8 cellular contexts compared by ENCODE assay signal in genomic region chr1:155322571-155322952, GRCh38. TPM values are rescaled to one million over a fixed set of nuclear protein-coding genes. Genes with fewer than 3 reads are reported as not detected.
DNase-seq lines count a peak whose midpoint lies in the region; ATAC-seq, FAIRE-seq and TF ChIP-seq lines count a peak whose summit lies in the region.

No MANE protein-coding gene starts in this region.

- CTCF ChIA-PET in AG04450 (lab: Charles Lee) = interaction anchor here (1.0 to 3.2 kb wide), 9 partner anchors 9 to 270 kb away, joined by 3 to 62 read pairs (median 5); partner anchors contain the start of genes FDPS, HCN3 and KRTCAP2
- CTCF ChIA-PET in activated B cell treated with CpG ODN at 0.5 μM for 24 hours (lab: Charles Lee) = interaction anchor here (0.8 to 5.9 kb wide), 6 partner anchors 14 to 406 kb away, joined by 3 to 79 read pairs (median 10); partner anchors contain the start of genes CLK2 and FDPS

- peaks cover 39% of the 10 kb centered on the region for H3K4me1 Mint-ChIP-seq in activated B cell treated with CpG ODN at 0.5 μM for 24 hours

- peaks cover 24% of the 10 kb centered on the region for H3K4me1 ChIP-seq in psoas muscle

- no peak overlapping the region for H3K27ac Mint-ChIP-seq in activated B cell treated with CpG ODN at 0.5 μM for 24 hours

- POLR2A ChIA-PET in AG04450 (lab: Yijun Ruan, JAX) = interaction anchor here (1.1 to 2.6 kb wide), 2 partner anchors 49 to 241 kb away, joined by 4 to 11 read pairs; partner anchors contain the start of genes ASH1L and CLK2
- POLR2A ChIA-PET in activated B cell treated with CpG ODN at 0.5 μM for 24 hours (lab: Charles Lee) = interaction anchor here (0.6 to 3.4 kb wide), 10 partner anchors 15 to 273 kb away, joined by 3 to 39 read pairs (median 8); partner anchors contain the start of genes CLK2, ENTREP3, FDPS and HCN3

- H3K4me3 ChIP-seq in AG04450 (ENCODE audit: low read depth, low read length) = peak overlapping the region; percentile 82
- H3K4me3 ChIP-seq in psoas muscle = peak overlapping the region; percentile 96

- DNase-seq in AG04450 (ENCODE audit: low read depth, low spot score) = no peak
- no peak for DNase-seq in GM12892 (ENCODE audit: insufficient read length)
- no peak for DNase-seq in activated B cell treated with CpG ODN at 0.5 μM for 24 hours
- DNase-seq in germinal center (ENCODE audit: low spot score) = peak; percentile 34
- peak in 1 of 2 donors; percentile 62 for DNase-seq in psoas muscle
- no peak for DNase-seq in NCI-H774 (lab: John Stamatoyannopoulos, UW)
- DNase-seq in activated gamma-delta T cell treated with Interleukin-2 at 50 U/mL for 16 hours = no peak

- H3K27ac ChIP-seq in AG04450 (ENCODE audit: low read depth, low read length) (peak overlapping the region; percentile 52), psoas muscle (peak overlapping the region; percentile 82)

- TF ChIP-seq CTCF in AG04450 (IDR thresholded peaks at IDR 0.05; ENCODE audit: low read depth, low read length) = no peak
- TF ChIP-seq CTCF in activated B cell treated with CpG ODN at 0.5 μM for 24 hours (IDR thresholded peaks at IDR 0.05) = no peak
- no peak for TF ChIP-seq CTCF in psoas muscle (IDR thresholded peaks at IDR 0.05)

- H3K4me3 Mint-ChIP-seq in activated B cell treated with CpG ODN at 0.5 μM for 24 hours = peak overlapping the region; percentile 74

- no peaks in the 10 kb centered on the region for H3K27me3 Mint-ChIP-seq in activated B cell treated with CpG ODN at 0.5 μM for 24 hours

- H3K36me3 ChIP-seq in psoas muscle (ENCODE audit: insufficient read depth in 1 of 2, low read depth in 1 of 2) = peaks cover 0 to 30% of the 10 kb centered on the region in 2 donors

- WGBS in psoas muscle, 3 donors = 3 to 7% (median 6%) methylated on average over 22 to 28 of the region's 28 CpGs

- peak; percentile 5 for FAIRE-seq in GM12892 (lab: Jason Lieb, UNC)

- peaks cover 23% of the 10 kb centered on the region for H3K36me3 Mint-ChIP-seq in activated B cell treated with CpG ODN at 0.5 μM for 24 hours (ENCODE audit: low read depth)

- H3K27me3 ChIP-seq in AG04450 (ENCODE audit: control insufficient read depth, insufficient read depth, low read length) = no peaks in the 10 kb centered on the region
- no peaks in the 10 kb centered on the region for H3K27me3 ChIP-seq in psoas muscle (ENCODE audit: insufficient read depth in 3 of 3, low read length in 2 of 3)

- TF ChIP-seq POLR2A in GM12892 (IDR thresholded peaks at IDR 0.05; ENCODE audit: low read depth, low read length) = no peak

- H3K9me3 ChIP-seq in AG04450 (ENCODE audit: control insufficient read depth, insufficient read depth, low read length) (no peaks in the 10 kb centered on the region; the same call in 1 of the 2 replicates), psoas muscle (no peaks in the 10 kb centered on the region)

- intact Hi-C loops in activated B cell treated with CpG ODN at 0.5 μM for 24 hours (cut with micrococcal nuclease) (loop anchor here (5.0 kb wide), 2 partner anchors 130 to 235 kb away; no protein-coding TSS in a partner anchor), psoas muscle (cut with DNase I) (loop anchor here (2.0 to 10.0 kb wide), 5 partner anchors 45 to 272 kb away; partner anchors contain the start of gene HCN3 (in 2 of the 2))

- ATAC-seq in activated B cell treated with CpG ODN at 0.5 μM for 24 hours (ENCODE audit: low read depth) (no peak), psoas muscle (no peak), GM18502 (IDR thresholded peaks at IDR 0.05; ENCODE audit: poor library complexity, unreplicated experiment) (no peak)

- H3K9me3 Mint-ChIP-seq in activated B cell treated with CpG ODN at 0.5 μM for 24 hours = no peaks in the 10 kb centered on the region

RNA-seq across cellular contexts. Expression of gene RUSC1, which starts 1.9 kb away (rescaled TPM):
- polyA plus RNA-seq in AG04450 (2011; rRNA removed) (20.9 and 22.4 TPM in 2 replicates), psoas muscle (10 to 100 TPM; 10.3 to 21.6 (median 16.4) TPM)
- polyA minus RNA-seq in AG04450 (2011; rRNA and poly(A)+ RNA removed) = 14.4 and 17.1 TPM in 2 replicates
- polyA plus RNA-seq in GM12892 (2012; ENCODE audit: missing spikeins) = 5.9 TPM
- total RNA-seq in activated B cell treated with CpG ODN at 0.5 μM for 24 hours (15.0 TPM in 2 replicates), psoas muscle (10 to 100 TPM in 1 of 4 donors, 1 to 10 TPM in 3; 6.5 to 14.2 (median 8.7) TPM)

RNA-seq across cellular contexts. Expression of gene FDPS, which starts 13.9 kb away (rescaled TPM):
- 140 and 146 TPM in 2 replicates for polyA plus RNA-seq in AG04450 (2011; rRNA removed)
- polyA minus RNA-seq in AG04450 (2011; rRNA and poly(A)+ RNA removed) = 66.8 and 76.8 TPM in 2 replicates
- 419 TPM for polyA plus RNA-seq in GM12892 (2012; ENCODE audit: missing spikeins)
- 241 and 242 TPM in 2 replicates for total RNA-seq in activated B cell treated with CpG ODN at 0.5 μM for 24 hours
- 10 to 100 TPM; 46.2 to 60.8 (median 48.8) TPM for total RNA-seq in psoas muscle
- polyA plus RNA-seq in psoas muscle = 10 to 100 TPM; 53.7 to 85.2 (median 54.9) TPM

RNA-seq across cellular contexts. Expression of gene PKLR, which starts 21.3 kb away (rescaled TPM):
- polyA plus RNA-seq in AG04450 (2011; rRNA removed) (not detected in 2 replicates), psoas muscle (under 1 TPM in 1 of 3 donors, not detected in 2; 0.01 TPM)
- not detected in 2 replicates for polyA minus RNA-seq in AG04450 (2011; rRNA and poly(A)+ RNA removed)
- polyA plus RNA-seq in GM12892 (2012; ENCODE audit: missing spikeins) = not detected
- total RNA-seq in activated B cell treated with CpG ODN at 0.5 μM for 24 hours (0.18 TPM in 1 of 2 replicates, not detected in the other), psoas muscle (not detected)

RNA-seq across cellular contexts. Expression of gene HCN3, which starts 45.3 kb away (rescaled TPM):
- 1.5 and 1.7 TPM in 2 replicates for polyA plus RNA-seq in AG04450 (2011; rRNA removed)
- polyA minus RNA-seq in AG04450 (2011; rRNA and poly(A)+ RNA removed) = 3.0 and 5.6 TPM in 2 replicates
- 1.1 TPM for polyA plus RNA-seq in GM12892 (2012; ENCODE audit: missing spikeins)
- 2.7 TPM in 2 replicates for total RNA-seq in activated B cell treated with CpG ODN at 0.5 μM for 24 hours
- under 1 TPM in 3 of 4 donors, not detected in 1; 0.27 to 0.82 (median 0.32) TPM for total RNA-seq in psoas muscle
- under 1 TPM; 0.38 to 0.97 (median 0.52) TPM for polyA plus RNA-seq in psoas muscle

RNA-seq across cellular contexts. Expression of gene CLK2, which starts 49.3 kb away (rescaled TPM):
- 40.5 and 42.6 TPM in 2 replicates for polyA plus RNA-seq in AG04450 (2011; rRNA removed)
- 61.7 and 68.9 TPM in 2 replicates for polyA minus RNA-seq in AG04450 (2011; rRNA and poly(A)+ RNA removed)
- polyA plus RNA-seq in GM12892 (2012; ENCODE audit: missing spikeins) = 54.9 TPM
- 109 and 112 TPM in 2 replicates for total RNA-seq in activated B cell treated with CpG ODN at 0.5 μM for 24 hours
- 10 to 100 TPM; 11.7 to 28.5 (median 22.7) TPM for total RNA-seq in psoas muscle
- 10 to 100 TPM; 15.2 to 20.9 (median 15.3) TPM for polyA plus RNA-seq in psoas muscle
